In the genomic region with DNA sequence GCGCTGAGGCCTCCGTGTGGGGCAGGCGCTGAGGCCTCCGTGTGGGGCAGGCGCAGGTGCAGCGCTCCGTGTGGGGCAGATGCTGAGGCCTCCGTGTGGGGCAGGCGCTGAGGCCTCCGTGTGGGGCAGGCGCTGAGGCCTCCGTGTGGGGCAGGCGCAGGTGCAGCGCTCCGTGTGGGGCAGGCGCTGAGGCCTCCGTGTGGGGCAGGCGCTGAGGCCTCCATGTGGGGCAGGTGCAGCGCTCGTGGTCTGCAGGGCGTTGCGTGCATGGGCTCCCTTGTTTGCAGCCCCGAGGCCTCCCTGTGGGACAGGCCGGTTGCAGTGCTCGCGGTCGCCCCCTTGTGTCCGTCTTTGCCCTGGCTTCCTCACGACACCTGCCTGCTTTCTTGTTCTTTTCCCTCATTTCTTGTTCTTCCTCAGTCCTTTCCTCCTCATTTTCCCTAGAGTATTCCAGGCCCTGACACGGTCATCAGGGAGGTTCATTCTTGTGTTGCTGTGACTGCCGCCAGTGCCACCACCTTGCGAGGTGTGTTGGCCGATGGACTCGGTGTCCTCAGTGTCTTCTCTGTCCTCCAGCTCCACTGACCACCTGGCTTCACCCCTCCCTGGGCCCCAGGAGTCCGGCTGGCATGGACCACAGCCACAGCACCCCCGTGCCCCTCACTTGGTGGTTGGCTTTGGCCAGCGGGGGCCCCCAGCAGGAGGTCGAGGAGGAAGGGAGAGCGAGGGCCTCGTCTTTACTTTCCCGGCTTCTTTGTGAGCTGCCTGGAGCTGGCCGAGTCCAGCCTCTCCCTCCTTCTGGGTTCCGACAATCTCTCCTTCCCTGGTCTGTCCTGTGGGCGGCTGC, we compare ENCODE assay signal across 8 cellular contexts. TPM values are rescaled to one million over a fixed set of nuclear protein-coding genes. Genes with fewer than 3 reads are reported as not detected.
A peak's percentile ranks its signal among the peaks of the same experiment; 100 is the strongest.
DNase-seq lines count a peak whose midpoint lies in the region; ATAC-seq, FAIRE-seq and TF ChIP-seq lines count a peak whose summit lies in the region.
"Not testable (repeated sequence)": the region's sequence is repeated elsewhere in the genome, so short reads cannot be mapped to it uniquely, and the experiment has no call there.

No MANE protein-coding gene starts in this region.

- TF ChIP-seq CTCF in LNCAP (IDR thresholded peaks at IDR 0.05): peak; percentile 86
- TF ChIP-seq CTCF in SU-DHL-6 (IDR thresholded peaks at IDR 0.05; ENCODE audit: insufficient read depth, low read length, poor library complexity, severe bottlenecking): peak; percentile 31
- TF ChIP-seq CTCF in endothelial cell (IDR thresholded peaks at IDR 0.05; ENCODE audit: unreplicated experiment): peak; percentile 66
- TF ChIP-seq CTCF in left lung (IDR thresholded peaks at IDR 0.05): peak; percentile 73 to 81

- H3K27ac ChIP-seq in SU-DHL-6 (ENCODE audit: low read depth, low read length); left lung: not testable (repeated sequence)

- TF ChIP-seq POLR2A in GM12891 (IDR thresholded peaks at IDR 0.05; ENCODE audit: low read depth, low read length): not testable (repeated sequence)

- H3K9me3 ChIP-seq in SU-DHL-6 (ENCODE audit: insufficient read depth, low read length); left lung: not testable (repeated sequence)

- peak; percentile 31 for FAIRE-seq in GM12891 (lab: Jason Lieb, UNC)

- not testable (repeated sequence) for H3K4me3 ChIP-seq in SU-DHL-6 (ENCODE audit: insufficient read depth, low read length, poor library complexity, severe bottlenecking); left lung

- H3K27ac Mint-ChIP-seq in endothelial cell (ENCODE audit: unreplicated experiment): not testable (repeated sequence)

- peak; percentile 91 for ATAC-seq in left lung

- H3K9me2 ChIP-seq in SU-DHL-6 (replicated peaks; ENCODE audit: insufficient read depth, low read length): not testable (repeated sequence)

- not testable (repeated sequence) for H4K20me1 ChIP-seq in SU-DHL-6 (ENCODE audit: low read depth, low read length)

- H3F3A ChIP-seq in SU-DHL-6 (ENCODE audit: insufficient read depth): not testable (repeated sequence)

- not testable (repeated sequence) for H3K4me1 Mint-ChIP-seq in endothelial cell (ENCODE audit: unreplicated experiment)

- not testable (repeated sequence) for H3K36me3 ChIP-seq in SU-DHL-6 (ENCODE audit: low read length)
- peaks cover 0 to 30% of the 10 kb centered on the region in 2 donors for H3K36me3 ChIP-seq in left lung

- not testable (repeated sequence) for H3K4me1 ChIP-seq in left lung

- H3K27me3 ChIP-seq in SU-DHL-6 (ENCODE audit: low read length); left lung: not testable (repeated sequence)

- intact Hi-C loops in left lung (cut with DNase I): loop anchor here in 1 of 2 donors (5.0 kb wide), 1 partner anchor 130 kb away; no protein-coding TSS in a partner anchor

- not testable (repeated sequence) for H3K79me2 ChIP-seq in SU-DHL-6 (ENCODE audit: insufficient read depth, low read length)

- H3K27me3 Mint-ChIP-seq in endothelial cell (ENCODE audit: unreplicated experiment): peaks cover 12% of the 10 kb centered on the region

- H3K36me3 Mint-ChIP-seq in endothelial cell (ENCODE audit: low read depth, unreplicated experiment): peaks cover 19% of the 10 kb centered on the region

- peak; percentile 91 for DNase-seq in 8988T
- peak; percentile 95 for DNase-seq in GM12891 (ENCODE audit: insufficient read length, low spot score)
- DNase-seq in activated T-helper 1 cell treated with anti-CD3 and anti-CD28 coated beads, Interleukin-2, amount 50 U/mL, for 16 hours (ENCODE audit: low read depth in 1 of 2, low spot score in 1 of 2): peak; percentile 57 to 65
- DNase-seq in endothelial cell (ENCODE audit: low spot score): peak; percentile 88
- DNase-seq in left lung: peak; percentile 65 to 94
- peak; percentile 53 to 73 for DNase-seq in stimulated activated CD4-positive, alpha-beta T cell treated with anti-CD3 and anti-CD28 coated beads, Interleukin-1b, Interleukin-23, amount 100 ng/mL, for 1 hour (ENCODE audit: low read depth in 2 of 2)

- peak overlapping the region; percentile 85 for H3K4me3 Mint-ChIP-seq in endothelial cell (ENCODE audit: unreplicated experiment)

- not testable (repeated sequence) for H3K9ac ChIP-seq in SU-DHL-6 (ENCODE audit: low read length)

- H3K4me2 ChIP-seq in SU-DHL-6 (ENCODE audit: low read depth, low read length, poor library complexity, severe bottlenecking): not testable (repeated sequence)

- not testable (repeated sequence) for H2AFZ ChIP-seq in SU-DHL-6 (ENCODE audit: low read depth, low read length, severe bottlenecking)

- H3K9me3 Mint-ChIP-seq in endothelial cell (ENCODE audit: unreplicated experiment): not testable (repeated sequence)

RNA-seq across cellular contexts. Expression of a gene that starts 20.7 kb away (rescaled TPM):
- 6.0 TPM for polyA plus RNA-seq in GM12891 (2012; ENCODE audit: low read depth, missing spikeins)
- 11.1 TPM for total RNA-seq in endothelial cell (ENCODE audit: unreplicated experiment)
- total RNA-seq in left lung: 10 to 100 TPM; 11.7 to 12.6 TPM

RNA-seq across cellular contexts. Expression of a gene that starts 44.3 kb away (rescaled TPM):
- 0.13 TPM for polyA plus RNA-seq in GM12891 (2012; ENCODE audit: low read depth, missing spikeins)
- total RNA-seq in endothelial cell (ENCODE audit: unreplicated experiment): 7.6 TPM
- 10 to 100 TPM; 21.4 to 23.2 TPM for total RNA-seq in left lung

RNA-seq across cellular contexts. Expression of a gene that starts 44.9 kb away (rescaled TPM):
- 16.2 TPM for polyA plus RNA-seq in GM12891 (2012; ENCODE audit: low read depth, missing spikeins)
- total RNA-seq in endothelial cell (ENCODE audit: unreplicated experiment) (12.6 TPM), left lung (10 to 100 TPM; 13.2 to 18.2 TPM)

Comparison
In these comparisons a context has a peak if more than half of its experiments do, and no peak if none do; other contexts are left out.
1. CTCF ChIP-seq: peak in every context shown above with its lines; median percentile 86 in LNCAP; 77 in left lung; 66 in endothelial cell; 31 in SU-DHL-6.